In genomic region chr14:86464386-86464785, GRCh38 we compare ENCODE assay signal across 17 cellular contexts.
"Had no signal": no experiment of that assay in that cellular context is flagged by ENCODE, and none has a peak within 500 bp of the region (broad histone marks: within the 10 kb centered on the region; RNA-seq: fewer than 3 reads in every experiment).

No MANE protein-coding gene starts in this region.

- H3K4me2 ChIP-seq: smooth muscle cell had no signal

- H3K36me3 Mint-ChIP-seq: activated naive CD8-positive, alpha-beta T cell treated with anti-CD3 and anti-CD28 coated beads, Interleukin-2, amount 10 ng/mL, durations not matched to agents 7 days and 5 days; naive thymus-derived CD4-positive, alpha-beta T cell had no signal

- ATAC-seq: lower lobe of right lung; naive thymus-derived CD4-positive, alpha-beta T cell; right cardiac atrium had no signal

- DNase-seq: activated CD4-positive, alpha-beta memory T cell treated with anti-CD3 and anti-CD28 coated beads, Interleukin-2, amount 10 ng/mL, durations not matched to agents 7 days and 5 days; activated CD4-positive, alpha-beta T cell treated with anti-CD3 and anti-CD28 coated beads for 1 hour; activated gamma-delta T cell treated with Interleukin-2 at 50 U/mL for 16 hours; activated naive CD8-positive, alpha-beta T cell treated with anti-CD3 and anti-CD28 coated beads, Interleukin-2, amount 10 ng/mL, durations not matched to agents 7 days and 5 days; activated T-cell treated with anti-CD3 and anti-CD28 coated beads, Interleukin-2, amount 50 U/mL, for 48 hours; dermis blood vessel endothelial cell; erythroblast; glutamatergic neuron; lower lobe of right lung; naive thymus-derived CD4-positive, alpha-beta T cell; nucleus accumbens; tibial artery had no signal

- H3K9me3 Mint-ChIP-seq: activated CD4-positive, alpha-beta memory T cell treated with anti-CD3 and anti-CD28 coated beads, Interleukin-2, amount 10 ng/mL, durations not matched to agents 7 days and 5 days; activated naive CD8-positive, alpha-beta T cell treated with anti-CD3 and anti-CD28 coated beads, Interleukin-2, amount 10 ng/mL, durations not matched to agents 7 days and 5 days had no signal

- H3K27ac ChIP-seq: breast epithelium, lower lobe of right lung, tibial artery, vagina had no signal

- H3K9me3 ChIP-seq: breast epithelium, lower lobe of right lung, tibial artery, vagina had no signal

- H3K4me1 ChIP-seq: breast epithelium, lower lobe of right lung, tibial artery, vagina had no signal

- H3K27me3 Mint-ChIP-seq: activated CD4-positive, alpha-beta memory T cell treated with anti-CD3 and anti-CD28 coated beads, Interleukin-2, amount 10 ng/mL, durations not matched to agents 7 days and 5 days; activated naive CD8-positive, alpha-beta T cell treated with anti-CD3 and anti-CD28 coated beads, Interleukin-2, amount 10 ng/mL, durations not matched to agents 7 days and 5 days; naive thymus-derived CD4-positive, alpha-beta T cell; progenitor cell of endocrine pancreas had no signal

- H3K4me3 Mint-ChIP-seq: activated CD4-positive, alpha-beta memory T cell treated with anti-CD3 and anti-CD28 coated beads, Interleukin-2, amount 10 ng/mL, durations not matched to agents 7 days and 5 days; activated naive CD8-positive, alpha-beta T cell treated with anti-CD3 and anti-CD28 coated beads, Interleukin-2, amount 10 ng/mL, durations not matched to agents 7 days and 5 days; naive thymus-derived CD4-positive, alpha-beta T cell had no signal

- H3K4me1 Mint-ChIP-seq: activated CD4-positive, alpha-beta memory T cell treated with anti-CD3 and anti-CD28 coated beads, Interleukin-2, amount 10 ng/mL, durations not matched to agents 7 days and 5 days; activated naive CD8-positive, alpha-beta T cell treated with anti-CD3 and anti-CD28 coated beads, Interleukin-2, amount 10 ng/mL, durations not matched to agents 7 days and 5 days had no signal

- H3K27me3 ChIP-seq: breast epithelium, tibial artery, vagina had no signal

- H3K36me3 ChIP-seq: breast epithelium, lower lobe of right lung, tibial artery, vagina had no signal

- H3K4me3 ChIP-seq: breast epithelium, lower lobe of right lung, smooth muscle cell, tibial artery, vagina had no signal

- H3K27ac Mint-ChIP-seq: activated CD4-positive, alpha-beta memory T cell treated with anti-CD3 and anti-CD28 coated beads, Interleukin-2, amount 10 ng/mL, durations not matched to agents 7 days and 5 days; activated naive CD8-positive, alpha-beta T cell treated with anti-CD3 and anti-CD28 coated beads, Interleukin-2, amount 10 ng/mL, durations not matched to agents 7 days and 5 days; naive thymus-derived CD4-positive, alpha-beta T cell; progenitor cell of endocrine pancreas had no signal
